In genomic region chr4:177272007-177272406, GRCh38 we compare ENCODE assay signal across 14 cellular contexts. TPM values are rescaled to one million over a fixed set of nuclear protein-coding genes. Genes with fewer than 3 reads are reported as not detected.
DNase-seq lines count a peak whose midpoint lies in the region; ATAC-seq, FAIRE-seq and TF ChIP-seq lines count a peak whose summit lies in the region.
"Had no signal": no experiment of that assay in that cellular context is flagged by ENCODE, and none has a peak within 500 bp of the region (broad histone marks: within the 10 kb centered on the region; RNA-seq: fewer than 3 reads in every experiment).

No MANE protein-coding gene starts in this region.

- H3K27me3 Mint-ChIP-seq in GM23338 (ENCODE audit: insufficient read depth, low read depth, poor library complexity), result no peaks in the 10 kb centered on the region
- peaks cover 0 to 1% (median 0%) of the 10 kb centered on the region in 5 donors for H3K27me3 Mint-ChIP-seq in naive thymus-derived CD8-positive, alpha-beta T cell
- peaks cover 0 to 3% of the 10 kb centered on the region in 2 donors for H3K27me3 Mint-ChIP-seq in CD8-positive, alpha-beta memory T cell

- no peak overlapping the region for H4K5ac ChIP-seq in H1 (ENCODE audit: insufficient read length, low read depth, low read length)

- no peak overlapping the region for H4K91ac ChIP-seq in H1 (replicated peaks; ENCODE audit: insufficient read length, low read length)

- H3K4me2 ChIP-seq in GM23338, result no peak overlapping the region
- H3K4me2 ChIP-seq in H1 (ENCODE audit: insufficient read depth in 1 of 2, low read depth in 2 of 2, low read length in 2 of 2), result no peak overlapping the region
- H3K4me2 ChIP-seq: A549, KMS-11 had no signal

- H3K36me3 ChIP-seq in GM23338 (ENCODE audit: insufficient read depth) (no peaks in the 10 kb centered on the region), H1 (ENCODE audit: control insufficient read depth in 2 of 4, insufficient read depth in 4 of 4, low read length in 3 of 4) (no peaks in the 10 kb centered on the region), thyroid gland (no peaks in the 10 kb centered on the region)
- H3K36me3 ChIP-seq in CD8-positive, alpha-beta memory T cell (ENCODE audit: insufficient read depth, low read length), result no peaks in the 10 kb centered on the region

- peaks cover 3% of the 10 kb centered on the region; the same call in 1 of the 3 replicates for H3K9me3 Mint-ChIP-seq in GM23338
- H3K9me3 Mint-ChIP-seq in naive thymus-derived CD8-positive, alpha-beta T cell, result no peaks in the 10 kb centered on the region
- no peaks in the 10 kb centered on the region for H3K9me3 Mint-ChIP-seq in CD8-positive, alpha-beta memory T cell

- no peak overlapping the region for H3K56ac ChIP-seq in H1 (replicated peaks; ENCODE audit: insufficient read length, low read depth, low read length)

- H4K20me1 ChIP-seq in GM23338 (replicated peaks; ENCODE audit: insufficient read depth) (no peaks in the 10 kb centered on the region), H1 (replicated peaks in 1 of 2; ENCODE audit: control insufficient read depth in 1 of 2, insufficient read depth in 2 of 2, low read length in 2 of 2) (no peaks in the 10 kb centered on the region)

- H3K27ac ChIP-seq in GM23338 (ENCODE audit: low read depth) (no peak overlapping the region), H1 (ENCODE audit: low read depth, low read length) (no peak overlapping the region), thyroid gland (no peak overlapping the region)
- no peak overlapping the region for H3K27ac ChIP-seq in CD8-positive, alpha-beta memory T cell (ENCODE audit: low read depth, low read length)
- H3K27ac ChIP-seq: A549, KMS-11 had no signal

- no peak overlapping the region for H2BK5ac ChIP-seq in H1 (ENCODE audit: low read depth, low read length)

- H2BK20ac ChIP-seq in H1 (ENCODE audit: low read length), result no peak overlapping the region

- no peaks in the 10 kb centered on the region for H3K36me3 Mint-ChIP-seq in GM23338 (ENCODE audit: low read depth)
- peaks cover 0 to 3% (median 0%) of the 10 kb centered on the region in 3 donors for H3K36me3 Mint-ChIP-seq in naive thymus-derived CD8-positive, alpha-beta T cell
- H3K36me3 Mint-ChIP-seq in CD8-positive, alpha-beta memory T cell, result no peaks in the 10 kb centered on the region
- H3K36me3 Mint-ChIP-seq: CD14-positive monocyte, IgD-negative memory B cell had no signal

- ATAC-seq in GM23338 (no peak), GM21526 (IDR thresholded peaks at IDR 0.05; ENCODE audit: low FRiP score, unreplicated experiment) (no peak)
- no peak for ATAC-seq in naive thymus-derived CD8-positive, alpha-beta T cell
- ATAC-seq: A549, HCT116 had no signal

- CTCF ChIA-PET in H1 (lab: Charles Lee; ENCODE audit: partially characterized antibody), result interaction anchor here (0.6 kb wide), 1 partner anchor 17 kb away, joined by 3 read pairs; no protein-coding TSS in a partner anchor
- CTCF ChIA-PET in CD8-positive, alpha-beta memory T cell (lab: Charles Lee), result no interaction called here

- no peak for TF ChIP-seq POLR2A in H1 (IDR thresholded peaks at IDR 0.05; ENCODE audit: control extremely low read depth in 1 of 2, low read depth in 2 of 2, low read length in 2 of 2)
- TF ChIP-seq POLR2A in thyroid gland (IDR thresholded peaks at IDR 0.05), result no peak

- peaks cover 5% of the 10 kb centered on the region; the same call in 2 of the 3 replicates for H3K4me1 Mint-ChIP-seq in GM23338
- no peaks in the 10 kb centered on the region for H3K4me1 Mint-ChIP-seq in naive thymus-derived CD8-positive, alpha-beta T cell
- no peaks in the 10 kb centered on the region for H3K4me1 Mint-ChIP-seq in CD8-positive, alpha-beta memory T cell
- H3K4me1 Mint-ChIP-seq: IgD-negative memory B cell had no signal

- no peak overlapping the region for H3K9ac ChIP-seq in H1 (replicated peaks in 1 of 4; ENCODE audit: extremely low read depth in 1 of 4, low read depth in 3 of 4, low read length in 3 of 4)
- H3K9ac ChIP-seq: KMS-11 had no signal

- H3K27me3 ChIP-seq in GM23338 (ENCODE audit: insufficient read depth) (no peaks in the 10 kb centered on the region), H1 (replicated peaks in 1 of 4; ENCODE audit: control insufficient read depth in 3 of 4, extremely low read depth in 1 of 4, insufficient read depth in 3 of 4, low read length in 3 of 4) (no peaks in the 10 kb centered on the region), thyroid gland (no peaks in the 10 kb centered on the region)
- H3K27me3 ChIP-seq in CD8-positive, alpha-beta memory T cell (ENCODE audit: insufficient read depth, low read length, poor library complexity, severe bottlenecking), result no peaks in the 10 kb centered on the region

- no peaks in the 10 kb centered on the region for H3K23me2 ChIP-seq in H1 (ENCODE audit: low read depth, low read length)

- TF ChIP-seq RAD21 in H1 (IDR thresholded peaks at IDR 0.05 in 1 of 2, conservative IDR thresholded peaks at IDR 0.05 in 1 of 2; ENCODE audit: low read depth in 2 of 2, low read length in 2 of 2), result no peak

- peak overlapping the region; percentile 2; the same call in 1 of the 2 replicates for H2AFZ ChIP-seq in GM23338
- 0 out of 2 replicates have a peak overlapping the region, but pooled peaks have one; percentile 60 for H2AFZ ChIP-seq in H1 (ENCODE audit: low read length)

- no peak overlapping the region for H3K18ac ChIP-seq in H1 (ENCODE audit: extremely low read depth, low read length)

- no peak for TF ChIP-seq EP300 in H1 (IDR thresholded peaks at IDR 0.05; ENCODE audit: borderline replicate concordance in 1 of 2, low read depth in 2 of 2, low read length in 2 of 2)

- H3K23ac ChIP-seq in H1 (ENCODE audit: insufficient read length), result no peak overlapping the region

- TF ChIP-seq CTCF in GM23338 (conservative IDR thresholded peaks at IDR 0.05; ENCODE audit: low read depth in 2 of 2) (no peak), H1 (IDR thresholded peaks at IDR 0.05; ENCODE audit: control extremely low read depth in 1 of 3, insufficient read depth in 1 of 3, low read depth in 1 of 3, low read length in 3 of 3) (no peak), thyroid gland (IDR thresholded peaks at IDR 0.05) (no peak)

- H3K27ac Mint-ChIP-seq in GM23338, result no peak overlapping the region
- H3K27ac Mint-ChIP-seq in naive thymus-derived CD8-positive, alpha-beta T cell, result no peak overlapping the region
- no peak overlapping the region for H3K27ac Mint-ChIP-seq in CD8-positive, alpha-beta memory T cell
- H3K27ac Mint-ChIP-seq: CD14-positive monocyte, IgD-negative memory B cell had no signal

- H3K4ac ChIP-seq in H1 (replicated peaks; ENCODE audit: insufficient read length, low read depth, low read length), result no peak overlapping the region

- no peaks in the 10 kb centered on the region for H3F3A ChIP-seq in GM23338 (replicated peaks; ENCODE audit: low read depth)

- H3K14ac ChIP-seq in H1 (ENCODE audit: insufficient read length), result no peak overlapping the region

- FAIRE-seq in H1 (lab: Jason Lieb, UNC), result no peak
- FAIRE-seq: A549, H54 had no signal

- 89% methylated on average over 5 of the region's 5 CpGs; no CpG with 5 or more reads in 1 of the 2 experiments for WGBS in H1 (ENCODE audit: extremely low coverage in 1 of 2, insufficient coverage in 1 of 2, insufficient read length in 1 of 2, insufficient replicate concordance in 2 of 2, low coverage in 1 of 2, low lambda C conversion rate in 2 of 2, missing lambda C conversion rate in 1 of 2), 2 experiments
- 72 to 76% methylated on average over 5 of the region's 5 CpGs for WGBS in thyroid gland, 2 donors

- POLR2A ChIA-PET in H1 (lab: Charles Lee; ENCODE audit: partially characterized antibody), result no interaction called here
- POLR2A ChIA-PET in naive thymus-derived CD8-positive, alpha-beta T cell (lab: Charles Lee), result no interaction called here
- POLR2A ChIA-PET in CD8-positive, alpha-beta memory T cell (lab: Charles Lee), result no interaction called here

- no peaks in the 10 kb centered on the region for H3K79me2 ChIP-seq in GM23338 (replicated peaks; ENCODE audit: insufficient read depth)
- no peaks in the 10 kb centered on the region for H3K79me2 ChIP-seq in H1 (ENCODE audit: control insufficient read depth in 1 of 2, insufficient read depth in 2 of 2, low read length in 2 of 2)

- intact Hi-C loops in thyroid gland (cut with DNase I), result no loop called here

- H3K9me3 ChIP-seq in H1 (ENCODE audit: insufficient read depth in 2 of 2, low read depth in 1 of 2, low read length in 1 of 2) (no peaks in the 10 kb centered on the region), thyroid gland (no peaks in the 10 kb centered on the region)
- no peaks in the 10 kb centered on the region for H3K9me3 ChIP-seq in CD8-positive, alpha-beta memory T cell (ENCODE audit: low read length)
- H3K9me3 ChIP-seq: A549 had no signal

- H2BK120ac ChIP-seq in H1 (replicated peaks; ENCODE audit: low read depth, low read length), result no peak overlapping the region

- H3K4me1 ChIP-seq in GM23338 (ENCODE audit: insufficient read depth) (no peaks in the 10 kb centered on the region), H1 (replicated peaks in 1 of 4; ENCODE audit: control insufficient read depth in 3 of 4, insufficient read depth in 4 of 4, low read length in 3 of 4) (no peaks in the 10 kb centered on the region), thyroid gland (no peaks in the 10 kb centered on the region)
- H3K4me1 ChIP-seq in CD8-positive, alpha-beta memory T cell (ENCODE audit: insufficient read depth, low read length), result no peaks in the 10 kb centered on the region
- H3K4me1 ChIP-seq: A549 had no signal

- DNase-seq in GM23338 (ENCODE audit: low spot score) (no peak), OCI-M1 (lab: John Stamatoyannopoulos, UW) (peak; percentile 75), H1 (ENCODE audit: low read depth in 1 of 2, low spot score in 2 of 2) (no peak), thyroid gland (no peak)
- no peak for DNase-seq in naive thymus-derived CD8-positive, alpha-beta T cell
- no peak for DNase-seq in CD8-positive, alpha-beta memory T cell
- DNase-seq: DMS53 had no signal

- no peak overlapping the region for H4K8ac ChIP-seq in H1 (ENCODE audit: extremely low read depth, insufficient read depth, low read length)

- H3K4me3 ChIP-seq in GM23338 (no peak overlapping the region), H1 (ENCODE audit: extremely low read depth in 1 of 4, insufficient read depth in 2 of 4, low read depth in 3 of 4, low read length in 4 of 4) (no peak overlapping the region), thyroid gland (replicated peaks in 1 of 3) (no peak overlapping the region)
- no peak overlapping the region for H3K4me3 ChIP-seq in CD8-positive, alpha-beta memory T cell (ENCODE audit: low read length)
- H3K4me3 ChIP-seq: A549 had no signal

- no peak overlapping the region for H3K4me3 Mint-ChIP-seq in GM23338
- H3K4me3 Mint-ChIP-seq in naive thymus-derived CD8-positive, alpha-beta T cell, result no peak overlapping the region
- no peak overlapping the region for H3K4me3 Mint-ChIP-seq in CD8-positive, alpha-beta memory T cell
- H3K4me3 Mint-ChIP-seq: CD14-positive monocyte, IgD-negative memory B cell had no signal

- H3K9me2 ChIP-seq in GM23338 (ENCODE audit: insufficient read depth), result 0 out of 2 replicates have a peak, but pooled peaks cover 5% of the 10 kb centered on the region

- H2AK5ac ChIP-seq in H1 (ENCODE audit: low read depth, low read length), result no peak overlapping the region

- H2BK15ac ChIP-seq in H1 (ENCODE audit: low read length), result no peak overlapping the region

- H3K79me1 ChIP-seq in H1 (ENCODE audit: low read depth, low read length), result no peaks in the 10 kb centered on the region

- no peak overlapping the region for H2BK12ac ChIP-seq in H1 (ENCODE audit: low read depth, low read length)

RNA-seq across cellular contexts. Expression of gene NEIL3, which starts 37.7 kb away (rescaled TPM):
- 14.8 and 15.4 TPM in 2 replicates for total RNA-seq in GM23338 (2014; rRNA removed; shearing (Covaris generic))
- polyA plus RNA-seq in GM23338 (2016; fragmentation: Nextera tagmentation; extraction: Ambion mirVana), result 9.5 and 11.8 TPM in 2 replicates
- 10.8 and 11.0 TPM in 2 replicates for total RNA-seq in H1 (2021; fragmentation: NEBNext Ultra II Directional; extraction: Animal tissue kit (Norgen Biotek cat#: 25700))
- polyA plus RNA-seq in H1 (2011; rRNA removed), result 3.5 and 5.5 TPM in 2 replicates
- 7.1 TPM for polyA plus RNA-seq in H1 (2011; cell fraction: cytosol; rRNA removed)
- polyA plus RNA-seq in H1 (2011; cell fraction: nucleus; rRNA removed), result 5.3 TPM
- 4.4 to 6.0 TPM (median 5.1 TPM) in 4 replicates for polyA plus RNA-seq in H1 (2012, experiment 1 of 2)
- polyA plus RNA-seq in H1 (2012, experiment 2 of 2), result 0.93 TPM
- polyA plus RNA-seq in H1 (2013, experiment 1 of 2), result 7.2 TPM
- 7.6 TPM for polyA plus RNA-seq in H1 (2013, experiment 2 of 2)
- polyA minus RNA-seq in H1 (2011; rRNA and poly(A)+ RNA removed), result 5.9 and 6.7 TPM in 2 replicates
- 5.3 TPM for polyA minus RNA-seq in H1 (2011; cell fraction: cytosol; rRNA and poly(A)+ RNA removed)
- polyA minus RNA-seq in H1 (2011; cell fraction: nucleus; rRNA and poly(A)+ RNA removed), result 17.2 TPM
- not detected for total RNA-seq in naive thymus-derived CD8-positive, alpha-beta T cell
- not detected for polyA plus RNA-seq in naive thymus-derived CD8-positive, alpha-beta T cell
- total RNA-seq in CD8-positive, alpha-beta memory T cell, result 10 to 100 TPM in 1 of 2 experiments, 1 to 10 TPM in 1; 9.9 to 10.3 TPM
- 0.32 TPM for polyA plus RNA-seq in CD8-positive, alpha-beta memory T cell
- total RNA-seq in thyroid gland, result under 1 TPM in 1 of 4 donors, not detected in 3; 0.59 TPM
- polyA plus RNA-seq: IgD-negative memory B cell had no signal
